1 cellular context compared by ENCODE assay signal in the genomic region with DNA sequence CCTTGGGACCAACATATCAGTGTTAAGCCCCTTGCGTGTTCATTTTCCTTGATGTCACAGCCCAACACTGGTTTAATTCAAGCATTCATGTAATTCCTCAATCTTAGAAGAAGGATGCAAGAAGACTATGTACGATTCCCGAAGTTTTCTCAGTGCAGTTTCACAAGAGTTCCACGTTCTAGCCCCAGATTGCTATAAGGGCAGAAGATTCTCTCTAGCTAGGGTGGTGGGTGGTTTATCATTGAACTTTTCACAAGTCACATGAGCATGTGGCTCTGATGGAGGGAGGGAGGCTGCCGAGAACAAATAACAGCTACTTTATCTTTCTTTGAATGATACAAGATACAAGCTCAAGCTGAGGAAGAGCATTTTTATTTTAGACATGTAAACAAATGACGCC.
TF ChIP-seq lines count a peak whose summit lies in the region.

No MANE protein-coding gene starts in this region.

TF ChIP-seq in HepG2, 621 proteins besides CTCF, POLR2A, EP300 and RAD21 (continued from another document):
- TF ChIP-seq, protein P1, sequence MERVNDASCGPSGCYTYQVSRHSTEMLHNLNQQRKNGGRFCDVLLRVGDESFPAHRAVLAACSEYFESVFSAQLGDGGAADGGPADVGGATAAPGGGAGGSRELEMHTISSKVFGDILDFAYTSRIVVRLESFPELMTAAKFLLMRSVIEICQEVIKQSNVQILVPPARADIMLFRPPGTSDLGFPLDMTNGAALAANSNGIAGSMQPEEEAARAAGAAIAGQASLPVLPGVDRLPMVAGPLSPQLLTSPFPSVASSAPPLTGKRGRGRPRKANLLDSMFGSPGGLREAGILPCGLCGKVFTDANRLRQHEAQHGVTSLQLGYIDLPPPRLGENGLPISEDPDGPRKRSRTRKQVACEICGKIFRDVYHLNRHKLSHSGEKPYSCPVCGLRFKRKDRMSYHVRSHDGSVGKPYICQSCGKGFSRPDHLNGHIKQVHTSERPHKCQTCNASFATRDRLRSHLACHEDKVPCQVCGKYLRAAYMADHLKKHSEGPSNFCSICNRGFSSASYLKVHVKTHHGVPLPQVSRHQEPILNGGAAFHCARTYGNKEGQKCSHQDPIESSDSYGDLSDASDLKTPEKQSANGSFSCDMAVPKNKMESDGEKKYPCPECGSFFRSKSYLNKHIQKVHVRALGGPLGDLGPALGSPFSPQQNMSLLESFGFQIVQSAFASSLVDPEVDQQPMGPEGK (CRISPR knock-in tag; IDR thresholded peaks at IDR 0.05), result peak; percentile 33; the same call in 1 of the 2 replicates
- no peak for TF ChIP-seq ZNF354B (CRISPR knock-in tag; IDR thresholded peaks at IDR 0.05)
- TF ChIP-seq SRY (CRISPR knock-in tag; IDR thresholded peaks at IDR 0.05), result no peak
- no peak for TF ChIP-seq ZNF446 (CRISPR knock-in tag; IDR thresholded peaks at IDR 0.05)
- no peak for TF ChIP-seq ZNF431 (CRISPR knock-in tag; IDR thresholded peaks at IDR 0.05; ENCODE audit: borderline replicate concordance, low read depth)
- no peak for TF ChIP-seq ZNF567 (CRISPR knock-in tag; IDR thresholded peaks at IDR 0.05; ENCODE audit: borderline replicate concordance)
- 0 out of 2 replicates have a peak, but pooled peaks have one; percentile 17 for TF ChIP-seq ZNF766 (CRISPR knock-in tag; IDR thresholded peaks at IDR 0.05; ENCODE audit: borderline replicate concordance)
- no peak for TF ChIP-seq DDIT3 (CRISPR knock-in tag; IDR thresholded peaks at IDR 0.05)
- TF ChIP-seq LCORL (IDR thresholded peaks at IDR 0.05), result no peak
- no peak for TF ChIP-seq LCORL (CRISPR knock-in tag; IDR thresholded peaks at IDR 0.05)
- peak; percentile 4; the same call in 1 of the 2 replicates for TF ChIP-seq MED13 (CRISPR knock-in tag; IDR thresholded peaks at IDR 0.05)
- TF ChIP-seq MED1 (CRISPR knock-in tag; IDR thresholded peaks at IDR 0.05), result no peak
- no peak for TF ChIP-seq MAFK (conservative IDR thresholded peaks at IDR 0.05 in 1 of 2, IDR thresholded peaks at IDR 0.05 in 1 of 2; ENCODE audit: low read length in 2 of 2)
- 0 out of 2 replicates have a peak, but pooled peaks have one; percentile 62 for TF ChIP-seq ZFP1 (CRISPR knock-in tag; IDR thresholded peaks at IDR 0.05)
- TF ChIP-seq, protein P2, sequence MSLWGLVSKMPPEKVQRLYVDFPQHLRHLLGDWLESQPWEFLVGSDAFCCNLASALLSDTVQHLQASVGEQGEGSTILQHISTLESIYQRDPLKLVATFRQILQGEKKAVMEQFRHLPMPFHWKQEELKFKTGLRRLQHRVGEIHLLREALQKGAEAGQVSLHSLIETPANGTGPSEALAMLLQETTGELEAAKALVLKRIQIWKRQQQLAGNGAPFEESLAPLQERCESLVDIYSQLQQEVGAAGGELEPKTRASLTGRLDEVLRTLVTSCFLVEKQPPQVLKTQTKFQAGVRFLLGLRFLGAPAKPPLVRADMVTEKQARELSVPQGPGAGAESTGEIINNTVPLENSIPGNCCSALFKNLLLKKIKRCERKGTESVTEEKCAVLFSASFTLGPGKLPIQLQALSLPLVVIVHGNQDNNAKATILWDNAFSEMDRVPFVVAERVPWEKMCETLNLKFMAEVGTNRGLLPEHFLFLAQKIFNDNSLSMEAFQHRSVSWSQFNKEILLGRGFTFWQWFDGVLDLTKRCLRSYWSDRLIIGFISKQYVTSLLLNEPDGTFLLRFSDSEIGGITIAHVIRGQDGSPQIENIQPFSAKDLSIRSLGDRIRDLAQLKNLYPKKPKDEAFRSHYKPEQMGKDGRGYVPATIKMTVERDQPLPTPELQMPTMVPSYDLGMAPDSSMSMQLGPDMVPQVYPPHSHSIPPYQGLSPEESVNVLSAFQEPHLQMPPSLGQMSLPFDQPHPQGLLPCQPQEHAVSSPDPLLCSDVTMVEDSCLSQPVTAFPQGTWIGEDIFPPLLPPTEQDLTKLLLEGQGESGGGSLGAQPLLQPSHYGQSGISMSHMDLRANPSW (CRISPR knock-in tag; IDR thresholded peaks at IDR 0.05; ENCODE audit: borderline replicate concordance), result no peak
- TF ChIP-seq RXRB (CRISPR knock-in tag; IDR thresholded peaks at IDR 0.05; ENCODE audit: borderline replicate concordance), result 0 out of 2 replicates have a peak, but pooled peaks have one; percentile 13
- TF ChIP-seq SALL1 (CRISPR knock-in tag; IDR thresholded peaks at IDR 0.05), result peak; percentile 4; the same call in 1 of the 2 replicates
- TF ChIP-seq, protein P3, sequence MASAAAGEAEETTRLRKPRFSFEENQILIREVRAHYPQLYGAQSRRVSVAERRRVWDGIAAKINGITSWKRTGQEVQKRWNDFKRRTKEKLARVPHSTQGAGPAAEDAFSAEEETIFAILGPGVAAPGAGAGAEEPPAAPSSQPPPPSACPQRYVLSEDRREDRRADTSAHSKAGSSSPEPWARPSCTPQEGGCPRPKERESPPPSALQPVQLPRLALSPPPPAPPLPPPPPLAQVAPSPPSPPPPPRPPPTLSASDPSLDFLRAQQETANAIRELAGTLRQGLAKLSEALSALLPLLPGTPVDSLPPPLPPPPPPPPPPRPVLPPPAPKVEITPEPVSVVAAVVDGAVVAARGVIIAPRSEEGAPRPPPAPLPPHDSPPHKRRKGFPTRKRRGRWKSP (CRISPR knock-in tag; IDR thresholded peaks at IDR 0.05), result no peak
- TF ChIP-seq MAZ (IDR thresholded peaks at IDR 0.05; ENCODE audit: borderline replicate concordance, low read depth, low read length), result no peak
- no peak for TF ChIP-seq MAZ (CRISPR knock-in tag; IDR thresholded peaks at IDR 0.05; ENCODE audit: low read depth)
- no peak for TF ChIP-seq ZNF790 (CRISPR knock-in tag; IDR thresholded peaks at IDR 0.05; ENCODE audit: borderline replicate concordance)
- TF ChIP-seq THAP11 (CRISPR knock-in tag; IDR thresholded peaks at IDR 0.05), result 0 out of 2 replicates have a peak, but pooled peaks have one; percentile 30
- TF ChIP-seq, protein P4, sequence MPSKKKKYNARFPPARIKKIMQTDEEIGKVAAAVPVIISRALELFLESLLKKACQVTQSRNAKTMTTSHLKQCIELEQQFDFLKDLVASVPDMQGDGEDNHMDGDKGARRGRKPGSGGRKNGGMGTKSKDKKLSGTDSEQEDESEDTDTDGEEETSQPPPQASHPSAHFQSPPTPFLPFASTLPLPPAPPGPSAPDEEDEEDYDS (CRISPR knock-in tag; IDR thresholded peaks at IDR 0.05), result peak; percentile 52; the same call in 1 of the 2 replicates
- peak; percentile 62 for TF ChIP-seq POLR2AphosphoS5 (IDR thresholded peaks at IDR 0.05; ENCODE audit: low read depth, low read length)
- TF ChIP-seq, protein P5, sequence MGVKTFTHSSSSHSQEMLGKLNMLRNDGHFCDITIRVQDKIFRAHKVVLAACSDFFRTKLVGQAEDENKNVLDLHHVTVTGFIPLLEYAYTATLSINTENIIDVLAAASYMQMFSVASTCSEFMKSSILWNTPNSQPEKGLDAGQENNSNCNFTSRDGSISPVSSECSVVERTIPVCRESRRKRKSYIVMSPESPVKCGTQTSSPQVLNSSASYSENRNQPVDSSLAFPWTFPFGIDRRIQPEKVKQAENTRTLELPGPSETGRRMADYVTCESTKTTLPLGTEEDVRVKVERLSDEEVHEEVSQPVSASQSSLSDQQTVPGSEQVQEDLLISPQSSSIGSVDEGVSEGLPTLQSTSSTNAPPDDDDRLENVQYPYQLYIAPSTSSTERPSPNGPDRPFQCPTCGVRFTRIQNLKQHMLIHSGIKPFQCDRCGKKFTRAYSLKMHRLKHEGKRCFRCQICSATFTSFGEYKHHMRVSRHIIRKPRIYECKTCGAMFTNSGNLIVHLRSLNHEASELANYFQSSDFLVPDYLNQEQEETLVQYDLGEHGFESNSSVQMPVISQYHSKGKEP (CRISPR knock-in tag; IDR thresholded peaks at IDR 0.05), result no peak
- TF ChIP-seq PAXIP1 (CRISPR knock-in tag; conservative IDR thresholded peaks at IDR 0.05), result 0 out of 2 replicates have a peak, but pooled peaks have one; percentile 2
- 0 out of 2 replicates have a peak, but pooled peaks have one; percentile 8 for TF ChIP-seq KAT8 (CRISPR knock-in tag; IDR thresholded peaks at IDR 0.05)
